22 cellular contexts compared by ENCODE assay signal in genomic region chr5:137286025-137286610, GRCh38.
"Had no signal": no experiment of that assay in that cellular context is flagged by ENCODE, and none has a peak within 500 bp of the region (broad histone marks: within the 10 kb centered on the region; RNA-seq: fewer than 3 reads in every experiment).

No MANE protein-coding gene starts in this region.

- H3K4me3 ChIP-seq: cardiac muscle cell, lower lobe of right lung, mucosa of descending colon, thoracic aorta, upper lobe of left lung had no signal

- H3K27me3 ChIP-seq: upper lobe of left lung had no signal

- H3K9me3 ChIP-seq: lower lobe of right lung, mucosa of descending colon, thoracic aorta, upper lobe of left lung had no signal

- ATAC-seq: activated CD8-positive, alpha-beta memory T cell treated with anti-CD3 and anti-CD28 coated beads, Interleukin-2, amount 10 ng/mL, durations not matched to agents 7 days and 5 days; activated CD8-positive, alpha-beta T cell treated with anti-CD3 and anti-CD28 coated beads for 36 hours; left colon; lower lobe of right lung; mucosa of descending colon had no signal

- H3K27ac ChIP-seq: cardiac muscle cell, lower lobe of right lung, thoracic aorta, upper lobe of left lung had no signal

- H3K4me1 ChIP-seq: lower lobe of right lung, upper lobe of left lung had no signal

- H3K36me3 ChIP-seq: cardiac muscle cell, lower lobe of right lung, thoracic aorta, upper lobe of left lung had no signal

- DNase-seq: activated CD4-positive, alpha-beta T cell treated with anti-CD3 and anti-CD28 coated beads, Interleukin-2, amount 10 ng/mL, durations not matched to agents 7 days and 5 days; activated CD4-positive, CD25-positive, alpha-beta regulatory T cell treated with anti-CD3 and anti-CD28 coated beads, Interleukin-2, amount 50 U/mL, for 72 hours; activated CD8-positive, alpha-beta memory T cell treated with anti-CD3 and anti-CD28 coated beads, Interleukin-2, amount 10 ng/mL, durations not matched to agents 7 days and 5 days; activated CD8-positive, alpha-beta T cell treated with anti-CD3 and anti-CD28 coated beads for 36 hours; activated effector memory CD4-positive, alpha-beta T cell treated with anti-CD3 and anti-CD28 coated beads, Interleukin-2, amount 50 U/mL, for 16 hours; activated naive CD4-positive, alpha-beta T cell treated with anti-CD3 and anti-CD28 coated beads, Interleukin-2, amount 10 ng/mL, durations not matched to agents 7 days and 5 days; activated T-cell treated with anti-CD3 and anti-CD28 coated beads for 4 hours; amygdala; effector CD4-positive, alpha-beta T cell; glutamatergic neuron; left colon; lower lobe of right lung; mesendoderm; mucosa of descending colon; naive B cell; retina; stimulated activated CD4-positive, alpha-beta T cell treated with anti-CD3 and anti-CD28 coated beads, Interleukin-4, amount 100 ng/mL, for 24 hours; stimulated activated naive CD4-positive, alpha-beta T cell treated with Interleukin-2 at 50 U/mL for 16 hours; T1000; upper lobe of left lung had no signal
